ENCODE assay signal across 21 cellular contexts in genomic region chr17:31650756-31651520, GRCh38.
DNase-seq lines count a peak whose midpoint lies in the region; ATAC-seq and TF ChIP-seq lines count a peak whose summit lies in the region.
"Had no signal": no experiment of that assay in that cellular context is flagged by ENCODE, and none has a peak within 500 bp of the region (broad histone marks: within the 10 kb centered on the region; RNA-seq: fewer than 3 reads in every experiment).

No MANE protein-coding gene starts in this region.

- no peaks in the 10 kb centered on the region for H3K9me3 Mint-ChIP-seq in activated CD8-positive, alpha-beta memory T cell treated with anti-CD3 and anti-CD28 coated beads, Interleukin-2, amount 10 ng/mL, durations not matched to agents 7 days and 5 days (ENCODE audit: low read depth)
- peaks cover 11% of the 10 kb centered on the region for H3K9me3 Mint-ChIP-seq in osteocyte (ENCODE audit: unreplicated experiment)
- H3K9me3 Mint-ChIP-seq in type B pancreatic cell = peaks cover 10% of the 10 kb centered on the region
- H3K9me3 Mint-ChIP-seq: CD4-positive, alpha-beta T cell had no signal

- no peaks in the 10 kb centered on the region for H3K36me3 ChIP-seq in esophagus muscularis mucosa
- H3K36me3 ChIP-seq: BE2C; BLaER1 treated with 17β-estradiol and CSF1 and Interleukin-3, amounts not matched to agents 10 nM and 100 nM; HAP-1 had no signal

- H3K27ac ChIP-seq in esophagus muscularis mucosa (replicated peaks in 1 of 4) = peak overlapping the region; percentile 2 to 35 (median 30)
- H3K27ac ChIP-seq: 22Rv1; BLaER1 treated with 17β-estradiol and CSF1 and Interleukin-3, amounts not matched to agents 10 nM and 100 nM had no signal

- H3K36me3 Mint-ChIP-seq in activated CD8-positive, alpha-beta memory T cell treated with anti-CD3 and anti-CD28 coated beads, Interleukin-2, amount 10 ng/mL, durations not matched to agents 7 days and 5 days = no peaks in the 10 kb centered on the region
- H3K36me3 Mint-ChIP-seq in osteocyte (ENCODE audit: unreplicated experiment) (no peaks in the 10 kb centered on the region), type B pancreatic cell (no peaks in the 10 kb centered on the region)
- H3K36me3 Mint-ChIP-seq: CD14-positive monocyte; CD8-positive, alpha-beta memory T cell had no signal

- peaks cover 5% of the 10 kb centered on the region for H3K4me1 Mint-ChIP-seq in activated CD8-positive, alpha-beta memory T cell treated with anti-CD3 and anti-CD28 coated beads, Interleukin-2, amount 10 ng/mL, durations not matched to agents 7 days and 5 days
- H3K4me1 Mint-ChIP-seq in osteocyte (ENCODE audit: unreplicated experiment) (peaks cover 25% of the 10 kb centered on the region), type B pancreatic cell (ENCODE audit: unreplicated experiment) (peaks cover 10% of the 10 kb centered on the region)
- H3K4me1 Mint-ChIP-seq: CD8-positive, alpha-beta memory T cell; GM23338 had no signal

- no peak for TF ChIP-seq EP300 in esophagus muscularis mucosa (IDR thresholded peaks at IDR 0.05)

- no peak for TF ChIP-seq CTCF in esophagus muscularis mucosa (IDR thresholded peaks at IDR 0.05)
- TF ChIP-seq CTCF in osteocyte (IDR thresholded peaks at IDR 0.05) = no peak
- no peak for TF ChIP-seq CTCF in type B pancreatic cell (conservative IDR thresholded peaks at IDR 0.05)

- intact Hi-C loops in esophagus muscularis mucosa (cut with DNase I) = no loop called here
- intact Hi-C loops in head of caudate nucleus (cut with DNase I) = no loop called here

- WGBS in esophagus muscularis mucosa = 57% methylated on average over 5 of the region's 5 CpGs

- peaks cover 0 to 28% (median 14%) of the 10 kb centered on the region in 4 donors for H3K4me1 ChIP-seq in esophagus muscularis mucosa
- H3K4me1 ChIP-seq: BE2C, HAP-1 had no signal

- CTCF ChIA-PET in activated CD8-positive, alpha-beta memory T cell treated with anti-CD3 and anti-CD28 coated beads, Interleukin-2, amount 10 ng/mL, durations not matched to agents 7 days and 5 days (lab: Charles Lee) = no interaction called here

- no peaks in the 10 kb centered on the region for H3K27me3 ChIP-seq in esophagus muscularis mucosa
- H3K27me3 ChIP-seq: BE2C; BLaER1 treated with 17β-estradiol and CSF1 and Interleukin-3, amounts not matched to agents 10 nM and 100 nM had no signal

- no peak overlapping the region for H3K4me3 Mint-ChIP-seq in activated CD8-positive, alpha-beta memory T cell treated with anti-CD3 and anti-CD28 coated beads, Interleukin-2, amount 10 ng/mL, durations not matched to agents 7 days and 5 days
- H3K4me3 Mint-ChIP-seq in osteocyte (ENCODE audit: unreplicated experiment) (no peak overlapping the region), type B pancreatic cell (no peak overlapping the region)
- H3K4me3 Mint-ChIP-seq: CD14-positive monocyte; CD4-positive, alpha-beta T cell; CD8-positive, alpha-beta memory T cell; GM23338; HFFc6 had no signal

- peak; percentile 11 for DNase-seq in activated CD8-positive, alpha-beta memory T cell treated with anti-CD3 and anti-CD28 coated beads for 24 hours
- DNase-seq in activated CD8-positive, alpha-beta memory T cell treated with anti-CD3 and anti-CD28 coated beads, Interleukin-2, amount 10 ng/mL, durations not matched to agents 7 days and 5 days = no peak
- DNase-seq in esophagus muscularis mucosa (ENCODE audit: extremely low spot score) (no peak), osteocyte (ENCODE audit: extremely low spot score, unreplicated experiment) (peak; percentile 36), head of caudate nucleus (no peak), NCI-H1092 treated with DMSO at 0.1 percent for 48 hours (lab: John Stamatoyannopoulos, UW) (no peak), type B pancreatic cell (ENCODE audit: extremely low spot score, unreplicated experiment) (no peak)
- DNase-seq: ACHN; AML-193; BE2C; CD4-positive, alpha-beta T cell; CD8-positive, alpha-beta memory T cell; DMS53; DMS79 treated with DMSO at 0.1 percent for 48 hours; GF-D8; HFFc6 had no signal

- peaks cover 27% of the 10 kb centered on the region for H3K27me3 Mint-ChIP-seq in activated CD8-positive, alpha-beta memory T cell treated with anti-CD3 and anti-CD28 coated beads, Interleukin-2, amount 10 ng/mL, durations not matched to agents 7 days and 5 days
- no peaks in the 10 kb centered on the region for H3K27me3 Mint-ChIP-seq in osteocyte (ENCODE audit: unreplicated experiment)
- H3K27me3 Mint-ChIP-seq in type B pancreatic cell = no peaks in the 10 kb centered on the region

- ATAC-seq in activated CD8-positive, alpha-beta memory T cell treated with anti-CD3 and anti-CD28 coated beads, Interleukin-2, amount 10 ng/mL, durations not matched to agents 7 days and 5 days = no peak
- ATAC-seq: GM23338 had no signal

- peaks cover 0 to 10% (median 3%) of the 10 kb centered on the region in 4 donors for H3K9me3 ChIP-seq in esophagus muscularis mucosa
- H3K9me3 ChIP-seq: BE2C, HAP-1 had no signal

- TF ChIP-seq POLR2A in esophagus muscularis mucosa (IDR thresholded peaks at IDR 0.05; ENCODE audit: low read depth) = no peak

- H3K4me3 ChIP-seq in esophagus muscularis mucosa = no peak overlapping the region
- H3K4me3 ChIP-seq: BLaER1 treated with 17β-estradiol and CSF1 and Interleukin-3, amounts not matched to agents 10 nM and 100 nM; GM23338; HAP-1 had no signal

- H3K27ac Mint-ChIP-seq in activated CD8-positive, alpha-beta memory T cell treated with anti-CD3 and anti-CD28 coated beads, Interleukin-2, amount 10 ng/mL, durations not matched to agents 7 days and 5 days = no peak overlapping the region
- no peak overlapping the region for H3K27ac Mint-ChIP-seq in osteocyte (ENCODE audit: unreplicated experiment)
- H3K27ac Mint-ChIP-seq in type B pancreatic cell = no peak overlapping the region
- H3K27ac Mint-ChIP-seq: CD14-positive monocyte; CD4-positive, alpha-beta T cell; GM23338; HFFc6 had no signal

Comparison
In these comparisons a context has a peak if more than half of its experiments do, and no peak if none do; other contexts are left out.
1. DNase-seq: peak in activated CD8-positive, alpha-beta memory T cell treated with anti-CD3 and anti-CD28 coated beads for 24 hours (single experiment) and osteocyte (single experiment); none in activated CD8-positive, alpha-beta memory T cell treated with anti-CD3 and anti-CD28 coated beads, Interleukin-2, amount 10 ng/mL, durations not matched to agents 7 days and 5 days (single experiment), esophagus muscularis mucosa (single experiment), head of caudate nucleus (0 of 42), NCI-H1092 treated with DMSO at 0.1 percent for 48 hours (single experiment) and type B pancreatic cell (single experiment).